In the genomic region with DNA sequence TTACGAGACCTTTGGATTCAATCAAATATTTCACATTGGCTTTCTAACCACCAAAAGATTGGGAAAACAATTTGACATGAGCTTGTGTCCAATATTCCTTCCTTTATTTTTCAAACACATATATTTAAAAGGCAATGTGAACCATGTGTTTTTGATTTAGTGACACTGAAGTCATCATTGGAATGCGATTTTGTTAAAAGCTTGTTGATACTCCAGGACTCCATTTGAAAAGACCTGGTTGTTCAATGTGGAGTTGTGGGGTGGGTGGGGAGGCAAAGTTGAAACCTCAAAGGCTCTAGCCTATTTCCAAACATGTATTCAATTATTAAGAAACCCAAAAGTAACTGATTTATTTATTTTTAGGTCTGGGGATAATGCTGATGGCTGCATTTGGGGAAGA, we compare ENCODE assay signal across 20 cellular contexts.
"Had no signal": no experiment of that assay in that cellular context is flagged by ENCODE, and none has a peak within 500 bp of the region (broad histone marks: within the 10 kb centered on the region; RNA-seq: fewer than 3 reads in every experiment).

No MANE protein-coding gene starts in this region.

- H3K27me3 ChIP-seq: gastrocnemius medialis, ovary, upper lobe of right lung had no signal

- H3K27ac ChIP-seq: coronary artery, gastrocnemius medialis, ovary, psoas muscle, skin epidermis, thoracic aorta, upper lobe of right lung had no signal

- H3K9me3 ChIP-seq: gastrocnemius medialis, ovary, psoas muscle, thoracic aorta, upper lobe of right lung had no signal

- DNase-seq: activated B cell treated with CpG ODN at 0.5 μM for 24 hours; activated CD4-positive, alpha-beta memory T cell treated with anti-CD3 and anti-CD28 coated beads, Interleukin-2, amount 10 ng/mL, durations not matched to agents 7 days and 5 days; activated CD4-positive, alpha-beta T cell treated with anti-CD3 and anti-CD28 coated beads for 4 hours; activated CD8-positive, alpha-beta memory T cell treated with anti-CD3 and anti-CD28 coated beads, Interleukin-2, amount 10 ng/mL, durations not matched to agents 7 days and 5 days; activated naive CD4-positive, alpha-beta T cell treated with anti-CD3 and anti-CD28 coated beads for 36 hours; activated T-cell treated with anti-CD3 and anti-CD28 coated beads, Interleukin-2, amount 50 U/mL, for 1 hour; anterior cingulate cortex; gastrocnemius medialis; head of caudate nucleus; ovary; psoas muscle; right cardiac atrium; stimulated activated CD4-positive, alpha-beta T cell treated with anti-CD3 and anti-CD28 coated beads, Interleukin-15, amount 100 ng/mL, for 24 hours; stimulated activated CD4-positive, alpha-beta T cell treated with anti-CD3 and anti-CD28 coated beads, Interleukin-4, amount 100 ng/mL, for 1 hour; T-helper 1 cell; T-helper 9 cell; upper lobe of right lung had no signal

- H3K4me1 ChIP-seq: gastrocnemius medialis, psoas muscle, upper lobe of right lung had no signal

- H3K4me3 ChIP-seq: coronary artery, gastrocnemius medialis, ovary, psoas muscle, skin epidermis, thoracic aorta, upper lobe of right lung had no signal

- H3K36me3 ChIP-seq: gastrocnemius medialis, ovary, thoracic aorta, upper lobe of right lung had no signal
